22 cellular contexts compared by ENCODE assay signal in the genomic region with DNA sequence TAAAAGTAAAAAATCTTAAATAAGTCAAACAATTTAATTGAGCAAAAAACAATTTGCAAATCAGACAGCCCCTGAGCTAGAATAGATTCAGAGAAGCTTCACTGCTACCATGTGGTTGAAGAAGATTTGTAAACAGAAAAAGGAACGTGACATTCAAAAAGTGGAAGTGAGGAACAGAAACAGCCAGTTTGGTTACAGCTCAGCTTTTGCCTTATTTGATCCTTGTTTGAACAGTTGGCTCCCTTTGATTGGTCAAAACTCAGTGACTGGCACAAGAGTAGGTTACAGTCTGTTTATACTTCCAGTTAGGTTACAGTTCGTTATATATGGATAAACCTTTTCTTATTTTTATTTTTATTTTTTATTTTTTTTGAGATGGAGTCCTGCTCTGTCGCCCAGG.
"Had no signal": no experiment of that assay in that cellular context is flagged by ENCODE, and none has a peak within 500 bp of the region (broad histone marks: within the 10 kb centered on the region; RNA-seq: fewer than 3 reads in every experiment).

No MANE protein-coding gene starts in this region.

- H3K4me1 Mint-ChIP-seq: activated naive CD8-positive, alpha-beta T cell treated with anti-CD3 and anti-CD28 coated beads, Interleukin-2, amount 10 ng/mL, durations not matched to agents 7 days and 5 days had no signal

- H3K27me3 Mint-ChIP-seq: activated naive CD8-positive, alpha-beta T cell treated with anti-CD3 and anti-CD28 coated beads, Interleukin-2, amount 10 ng/mL, durations not matched to agents 7 days and 5 days; progenitor cell of endocrine pancreas had no signal

- H3K27me3 ChIP-seq: esophagus squamous epithelium, gastrocnemius medialis, spleen, upper lobe of left lung had no signal

- H3K27ac Mint-ChIP-seq: activated CD4-positive, alpha-beta memory T cell treated with anti-CD3 and anti-CD28 coated beads for 36 hours; activated naive CD4-positive, alpha-beta T cell treated with anti-CD3 and anti-CD28 coated beads for 36 hours; activated naive CD8-positive, alpha-beta T cell treated with anti-CD3 and anti-CD28 coated beads, Interleukin-2, amount 10 ng/mL, durations not matched to agents 7 days and 5 days; natural killer cell; progenitor cell of endocrine pancreas had no signal

- DNase-seq: activated CD4-positive, alpha-beta memory T cell treated with anti-CD3 and anti-CD28 coated beads for 36 hours; activated CD4-positive, alpha-beta T cell treated with anti-CD3 and anti-CD28 coated beads for 4 hours; activated CD4-positive, CD25-positive, alpha-beta regulatory T cell; activated effector memory CD4-positive, alpha-beta T cell treated with Interleukin-2 at 50 U/mL for 16 hours; activated naive CD4-positive, alpha-beta T cell treated with anti-CD3 and anti-CD28 coated beads for 36 hours; activated naive CD8-positive, alpha-beta T cell treated with anti-CD3 and anti-CD28 coated beads, Interleukin-2, amount 10 ng/mL, durations not matched to agents 7 days and 5 days; activated T-cell treated with anti-CD3 and anti-CD28 coated beads, Interleukin-2, amount 50 U/mL, for 48 hours; amniotic stem cell; cerebellar nuclear complex; esophagus squamous epithelium; gastrocnemius medialis; head of caudate nucleus; hypothalamus; left ventricle myocardium superior; midbrain; natural killer cell; spleen; stimulated activated CD4-positive, alpha-beta T cell treated with anti-CD3 and anti-CD28 coated beads, Interleukin-4, amount 100 ng/mL, for 1 hour; stimulated activated naive CD8-positive, alpha-beta T cell treated with anti-CD3 and anti-CD28 coated beads, Interleukin-15, Interleukin-2, amounts not matched to agents 100 U/mL and 50 U/mL, for 24 hours; upper lobe of left lung had no signal

- H3K4me3 Mint-ChIP-seq: activated CD4-positive, alpha-beta memory T cell treated with anti-CD3 and anti-CD28 coated beads for 36 hours; activated naive CD4-positive, alpha-beta T cell treated with anti-CD3 and anti-CD28 coated beads for 36 hours; activated naive CD8-positive, alpha-beta T cell treated with anti-CD3 and anti-CD28 coated beads, Interleukin-2, amount 10 ng/mL, durations not matched to agents 7 days and 5 days; natural killer cell had no signal

- H3K4me3 ChIP-seq: coronary artery, esophagus squamous epithelium, gastrocnemius medialis, spleen, upper lobe of left lung had no signal

- H3K27ac ChIP-seq: coronary artery, esophagus squamous epithelium, gastrocnemius medialis, spleen, upper lobe of left lung had no signal

- ATAC-seq: gastrocnemius medialis; left ventricle myocardium superior; natural killer cell; stimulated activated naive CD8-positive, alpha-beta T cell treated with anti-CD3 and anti-CD28 coated beads, Interleukin-15, Interleukin-2, amounts not matched to agents 100 U/mL and 50 U/mL, for 24 hours had no signal
